In the genomic region with DNA sequence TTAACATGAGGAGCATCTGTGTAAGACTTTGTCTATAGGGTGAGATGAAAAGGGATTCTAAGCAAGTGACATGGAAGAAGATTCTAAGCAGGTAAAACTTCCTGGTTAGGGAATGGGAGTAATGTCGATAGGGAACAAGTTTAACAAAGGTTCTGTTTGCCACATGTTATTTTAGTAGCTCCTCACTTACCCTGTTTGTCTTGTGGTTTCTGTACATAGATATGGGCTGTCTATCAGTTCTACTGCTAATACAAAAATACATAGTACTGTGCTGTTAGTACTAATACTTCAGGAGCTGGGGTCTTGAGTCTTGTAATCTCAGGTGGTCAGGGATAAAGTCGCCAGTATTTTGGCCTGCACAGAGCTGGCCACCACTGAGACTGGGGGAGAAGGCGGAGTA, we compare ENCODE assay signal across 23 cellular contexts.
"Had no signal": no experiment of that assay in that cellular context is flagged by ENCODE, and none has a peak within 500 bp of the region (broad histone marks: within the 10 kb centered on the region; RNA-seq: fewer than 3 reads in every experiment).

No MANE protein-coding gene starts in this region.

- H3K4me3 Mint-ChIP-seq: activated B cell treated with CpG ODN at 0.5 μM for 24 hours; activated CD4-positive, alpha-beta memory T cell treated with anti-CD3 and anti-CD28 coated beads, Interleukin-2, amount 10 ng/mL, durations not matched to agents 7 days and 5 days; activated CD8-positive, alpha-beta memory T cell treated with anti-CD3 and anti-CD28 coated beads, Interleukin-2, amount 10 ng/mL, durations not matched to agents 7 days and 5 days; activated naive CD4-positive, alpha-beta T cell treated with anti-CD3 and anti-CD28 coated beads, Interleukin-2, amount 10 ng/mL, durations not matched to agents 7 days and 5 days; naive thymus-derived CD4-positive, alpha-beta T cell; stimulated activated memory B cell treated with anti-CD40 and anti-IgM and Interleukin-4, amounts not matched to agents 10 μg/mL and 1 μg/mL and 100 μg/mL, for 72 hours; T-helper 2 cell treated with Interferon-gamma antibody and Interleukin-4, amounts not matched to agents 5 μg/mL and 100 μg/mL, for 36 hours had no signal

- H3K9me3 Mint-ChIP-seq: activated B cell treated with CpG ODN at 0.5 μM for 24 hours; activated CD4-positive, alpha-beta memory T cell treated with anti-CD3 and anti-CD28 coated beads, Interleukin-2, amount 10 ng/mL, durations not matched to agents 7 days and 5 days; activated naive CD4-positive, alpha-beta T cell treated with anti-CD3 and anti-CD28 coated beads, Interleukin-2, amount 10 ng/mL, durations not matched to agents 7 days and 5 days; naive thymus-derived CD4-positive, alpha-beta T cell; stimulated activated memory B cell treated with anti-CD40 and anti-IgM and Interleukin-4, amounts not matched to agents 10 μg/mL and 1 μg/mL and 100 μg/mL, for 72 hours; T-helper 2 cell treated with Interferon-gamma antibody and Interleukin-4, amounts not matched to agents 5 μg/mL and 100 μg/mL, for 36 hours had no signal

- H3K27me3 Mint-ChIP-seq: activated B cell treated with CpG ODN at 0.5 μM for 24 hours; activated CD4-positive, alpha-beta memory T cell treated with anti-CD3 and anti-CD28 coated beads, Interleukin-2, amount 10 ng/mL, durations not matched to agents 7 days and 5 days; activated CD8-positive, alpha-beta memory T cell treated with anti-CD3 and anti-CD28 coated beads, Interleukin-2, amount 10 ng/mL, durations not matched to agents 7 days and 5 days; activated naive CD4-positive, alpha-beta T cell treated with anti-CD3 and anti-CD28 coated beads, Interleukin-2, amount 10 ng/mL, durations not matched to agents 7 days and 5 days; naive thymus-derived CD4-positive, alpha-beta T cell; stimulated activated memory B cell treated with anti-CD40 and anti-IgM and Interleukin-4, amounts not matched to agents 10 μg/mL and 1 μg/mL and 100 μg/mL, for 72 hours had no signal

- DNase-seq: activated B cell treated with CpG ODN at 0.5 μM for 24 hours; activated CD4-positive, alpha-beta memory T cell treated with anti-CD3 and anti-CD28 coated beads, Interleukin-2, amount 10 ng/mL, durations not matched to agents 7 days and 5 days; activated CD4-positive, alpha-beta T cell treated with anti-CD3 and anti-CD28 coated beads for 4 hours; activated CD8-positive, alpha-beta memory T cell treated with anti-CD3 and anti-CD28 coated beads, Interleukin-2, amount 10 ng/mL, durations not matched to agents 7 days and 5 days; activated effector memory CD4-positive, alpha-beta T cell treated with Interleukin-2 at 50 U/mL for 16 hours; activated naive CD4-positive, alpha-beta T cell treated with anti-CD3 and anti-CD28 coated beads, Interleukin-2, amount 10 ng/mL, durations not matched to agents 7 days and 5 days; activated T-cell treated with anti-CD3 and anti-CD28 coated beads, Interleukin-2, amount 50 U/mL, for 1 hour; amniotic stem cell; caudate nucleus; kidney glomerular epithelial cell; left ventricle myocardium superior; mesenchymal stem cell; naive thymus-derived CD4-positive, alpha-beta T cell; ovary; right lobe of liver; stimulated activated CD4-positive, alpha-beta T cell treated with anti-CD3 and anti-CD28 coated beads, Interleukin-4, amount 100 ng/mL, for 24 hours had no signal

- ATAC-seq: activated CD8-positive, alpha-beta memory T cell treated with anti-CD3 and anti-CD28 coated beads, Interleukin-2, amount 10 ng/mL, durations not matched to agents 7 days and 5 days; left ventricle myocardium superior; naive thymus-derived CD4-positive, alpha-beta T cell; right lobe of liver; stimulated activated memory B cell treated with anti-CD40 and anti-IgM and Interleukin-4, amounts not matched to agents 10 μg/mL and 1 μg/mL and 100 μg/mL, for 72 hours had no signal

- H3K27ac ChIP-seq: ovary, right lobe of liver, SK-N-MC, thoracic aorta had no signal

- H3K9me3 ChIP-seq: ovary, right lobe of liver, thoracic aorta had no signal

- H3K4me1 Mint-ChIP-seq: activated B cell treated with CpG ODN at 0.5 μM for 24 hours; activated CD8-positive, alpha-beta memory T cell treated with anti-CD3 and anti-CD28 coated beads, Interleukin-2, amount 10 ng/mL, durations not matched to agents 7 days and 5 days; stimulated activated memory B cell treated with anti-CD40 and anti-IgM and Interleukin-4, amounts not matched to agents 10 μg/mL and 1 μg/mL and 100 μg/mL, for 72 hours had no signal

- H3K27ac Mint-ChIP-seq: activated B cell treated with CpG ODN at 0.5 μM for 24 hours; activated CD4-positive, alpha-beta memory T cell treated with anti-CD3 and anti-CD28 coated beads, Interleukin-2, amount 10 ng/mL, durations not matched to agents 7 days and 5 days; activated CD8-positive, alpha-beta memory T cell treated with anti-CD3 and anti-CD28 coated beads, Interleukin-2, amount 10 ng/mL, durations not matched to agents 7 days and 5 days; activated naive CD4-positive, alpha-beta T cell treated with anti-CD3 and anti-CD28 coated beads, Interleukin-2, amount 10 ng/mL, durations not matched to agents 7 days and 5 days; stimulated activated memory B cell treated with anti-CD40 and anti-IgM and Interleukin-4, amounts not matched to agents 10 μg/mL and 1 μg/mL and 100 μg/mL, for 72 hours had no signal

- H3K36me3 ChIP-seq: ovary had no signal

- H3K27me3 ChIP-seq: ovary, right lobe of liver had no signal

- H3K4me3 ChIP-seq: ovary, right lobe of liver, SK-N-MC, thoracic aorta had no signal

- FAIRE-seq: colon, endometrium, frontal cortex had no signal
